Comparison of ENCODE assay signal across 14 cellular contexts in the genomic region with DNA sequence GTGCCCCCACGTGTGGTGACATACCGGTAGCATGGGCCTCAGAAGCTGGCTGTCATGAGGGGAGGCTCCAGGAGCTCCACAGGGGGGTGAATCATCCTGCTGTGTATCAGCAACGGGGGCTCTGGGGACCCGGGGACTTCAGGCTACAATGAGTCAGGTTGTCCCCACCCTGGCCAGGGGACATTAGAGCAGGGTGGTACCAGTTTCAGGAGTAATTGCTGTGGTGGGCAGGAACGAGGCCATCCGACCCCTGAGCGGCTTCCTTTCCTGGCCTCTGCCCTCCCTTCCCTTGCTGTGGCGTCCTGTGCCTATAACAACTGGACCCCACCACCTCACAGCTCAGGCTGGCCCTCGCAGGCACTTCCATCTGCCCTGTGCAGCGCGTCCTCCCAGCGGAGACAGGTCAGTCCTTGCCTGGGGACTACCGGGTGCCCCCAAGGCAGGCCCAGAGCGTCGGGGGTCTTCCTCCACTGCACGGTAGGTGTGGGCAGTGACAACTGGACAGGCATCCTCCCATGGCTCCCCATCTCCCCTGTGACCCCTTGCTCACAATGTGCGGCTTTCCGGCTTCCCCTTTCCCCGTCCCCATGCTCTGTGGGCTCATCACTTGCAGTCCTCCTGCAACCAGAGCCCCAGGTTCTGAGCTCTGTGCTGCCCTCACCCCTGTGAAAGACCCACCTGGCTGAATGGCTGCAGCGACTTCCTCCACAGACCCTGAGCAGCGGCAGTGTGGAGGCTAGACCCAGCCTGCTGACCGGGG. TPM values are rescaled to one million over a fixed set of nuclear protein-coding genes. Genes with fewer than 3 reads are reported as not detected.
"Had no signal": no experiment of that assay in that cellular context is flagged by ENCODE, and none has a peak within 500 bp of the region (broad histone marks: within the 10 kb centered on the region; RNA-seq: fewer than 3 reads in every experiment).

No MANE protein-coding gene starts in this region.

- H3K27me3 Mint-ChIP-seq: type B pancreatic cell had no signal

- DNase-seq: activated CD4-positive, alpha-beta T cell treated with anti-CD3 and anti-CD28 coated beads for 4 hours; activated CD8-positive, alpha-beta T cell treated with anti-CD3 and anti-CD28 coated beads, Interleukin-2, amount 10 ng/mL, durations not matched to agents 7 days and 5 days; amniotic stem cell; body of pancreas; effector memory CD8-positive, alpha-beta T cell; nephron progenitor cell; retina; T1000 had no signal

- H3K4me3 ChIP-seq: body of pancreas had no signal

- H3K4me1 Mint-ChIP-seq: central memory CD8-positive, alpha-beta T cell; memory B cell; nephron progenitor cell had no signal

- H3K36me3 Mint-ChIP-seq: memory B cell, type B pancreatic cell had no signal

- H3K27me3 ChIP-seq: body of pancreas had no signal

- H3K27ac Mint-ChIP-seq: activated CD8-positive, alpha-beta T cell treated with anti-CD3 and anti-CD28 coated beads, Interleukin-2, amount 10 ng/mL, durations not matched to agents 7 days and 5 days; activated naive CD4-positive, alpha-beta T cell treated with anti-CD3 and anti-CD28 coated beads, Interleukin-2, amount 50 U/mL, for 72 hours; activated T-helper 2 cell treated with anti-CD3 and anti-CD28 coated beads, Interferon-gamma antibody, Interleukin-2, Interleukin-4, amounts not matched to agents 10 μg/mL and 5 μg/mL and 100 μg/mL, durations not matched to agents 14 hours and 24 hours and 36 hours; effector memory CD8-positive, alpha-beta T cell; memory B cell; nephron progenitor cell; type B pancreatic cell had no signal

- H3K9me3 ChIP-seq: body of pancreas had no signal

- ATAC-seq: activated CD8-positive, alpha-beta T cell treated with anti-CD3 and anti-CD28 coated beads, Interleukin-2, amount 10 ng/mL, durations not matched to agents 7 days and 5 days; activated naive CD4-positive, alpha-beta T cell treated with anti-CD3 and anti-CD28 coated beads, Interleukin-2, amount 50 U/mL, for 72 hours; effector memory CD8-positive, alpha-beta T cell had no signal

- H3K27ac ChIP-seq: body of pancreas, epithelial cell of prostate had no signal

- H3K4me3 Mint-ChIP-seq: activated CD8-positive, alpha-beta T cell treated with anti-CD3 and anti-CD28 coated beads, Interleukin-2, amount 10 ng/mL, durations not matched to agents 7 days and 5 days; central memory CD8-positive, alpha-beta T cell; effector memory CD8-positive, alpha-beta T cell; memory B cell; nephron progenitor cell; type B pancreatic cell had no signal

- H3K4me1 ChIP-seq: body of pancreas had no signal

RNA-seq across cellular contexts. Expression of gene KLF15, which starts 57.0 kb away (rescaled TPM):
- total RNA-seq: activated CD8-positive, alpha-beta T cell treated with anti-CD3 and anti-CD28 coated beads, Interleukin-2, amount 10 ng/mL, durations not matched to agents 7 days and 5 days had no signal
